ENCODE assay signal across 8 cellular contexts in genomic region chr5:115542076-115542475, GRCh38. TPM values are rescaled to one million over a fixed set of nuclear protein-coding genes. Genes with fewer than 3 reads are reported as not detected.
DNase-seq lines count a peak whose midpoint lies in the region; ATAC-seq and TF ChIP-seq lines count a peak whose summit lies in the region.

No MANE protein-coding gene starts in this region.

- DNase-seq in cardiac muscle cell (ENCODE audit: low read depth in 1 of 2, low spot score in 1 of 2) (peak in 1 of 2 donors; percentile 27), left ventricle myocardium superior (no peak), right lobe of liver (no peak), uterus (no peak), DMS79 treated with DMSO at 0.1 percent for 48 hours (lab: John Stamatoyannopoulos, UW) (no peak)
- DNase-seq in activated naive CD8-positive, alpha-beta T cell treated with anti-CD3 and anti-CD28 coated beads, Interleukin-2, amount 50 U/mL, for 24 hours = no peak
- no peak for DNase-seq in activated CD4-positive, alpha-beta T cell treated with anti-CD3 and anti-CD28 coated beads for 48 hours
- DNase-seq in effector CD8-positive, alpha-beta T cell (lab: John Stamatoyannopoulos, UW) = no peak

- H3K27ac Mint-ChIP-seq in activated naive CD8-positive, alpha-beta T cell treated with anti-CD3 and anti-CD28 coated beads, Interleukin-2, amount 50 U/mL, for 24 hours = no peak overlapping the region

- no peaks in the 10 kb centered on the region for H3K27me3 ChIP-seq in cardiac muscle cell
- no peaks in the 10 kb centered on the region for H3K27me3 ChIP-seq in right lobe of liver
- H3K27me3 ChIP-seq in uterus = no peaks in the 10 kb centered on the region

- H3K4me3 Mint-ChIP-seq in activated naive CD8-positive, alpha-beta T cell treated with anti-CD3 and anti-CD28 coated beads, Interleukin-2, amount 50 U/mL, for 24 hours = peak overlapping the region; percentile 95

- no peaks in the 10 kb centered on the region for H3K27me3 Mint-ChIP-seq in activated naive CD8-positive, alpha-beta T cell treated with anti-CD3 and anti-CD28 coated beads, Interleukin-2, amount 50 U/mL, for 24 hours

- H3K36me3 ChIP-seq in cardiac muscle cell (peaks cover 2% of the 10 kb centered on the region), right lobe of liver (no peaks in the 10 kb centered on the region), uterus (no peaks in the 10 kb centered on the region)

- TF ChIP-seq CTCF in cardiac muscle cell (IDR thresholded peaks at IDR 0.05; ENCODE audit: low read depth, low read length) = no peak
- no peak for TF ChIP-seq CTCF in right lobe of liver (IDR thresholded peaks at IDR 0.05)
- TF ChIP-seq CTCF in uterus (IDR thresholded peaks at IDR 0.05) = no peak

- peaks cover 14% of the 10 kb centered on the region for H3K9me3 Mint-ChIP-seq in activated naive CD8-positive, alpha-beta T cell treated with anti-CD3 and anti-CD28 coated beads, Interleukin-2, amount 50 U/mL, for 24 hours

- intact Hi-C loops in left ventricle myocardium superior (cut with micrococcal nuclease) = no loop called here
- intact Hi-C loops in right lobe of liver (cut with DNase I) = no loop called here
- intact Hi-C loops in uterus (cut with DNase I; ENCODE audit: low total_unique reads) = no loop called here

- no peaks in the 10 kb centered on the region for H3K9me3 ChIP-seq in cardiac muscle cell (ENCODE audit: low read depth)
- H3K9me3 ChIP-seq in right lobe of liver = no peaks in the 10 kb centered on the region
- peaks cover 0 to 8% of the 10 kb centered on the region in 2 donors for H3K9me3 ChIP-seq in uterus

- peaks cover 70% of the 10 kb centered on the region for H3K36me3 Mint-ChIP-seq in activated naive CD8-positive, alpha-beta T cell treated with anti-CD3 and anti-CD28 coated beads, Interleukin-2, amount 50 U/mL, for 24 hours (ENCODE audit: low read depth)

- 8% methylated on average over 3 of the region's 3 CpGs for WGBS in right lobe of liver (ENCODE audit: insufficient coverage, low coverage, low lambda C conversion rate, missing lambda C conversion rate)

- ATAC-seq in left ventricle myocardium superior (no peak), right lobe of liver (no peak)
- ATAC-seq in activated naive CD8-positive, alpha-beta T cell treated with anti-CD3 and anti-CD28 coated beads, Interleukin-2, amount 50 U/mL, for 24 hours = no peak

- peaks cover 38% of the 10 kb centered on the region for H3K4me1 ChIP-seq in cardiac muscle cell (ENCODE audit: low read depth)
- H3K4me1 ChIP-seq in right lobe of liver = peaks cover 0 to 60% (median 5%) of the 10 kb centered on the region in 4 donors
- peaks cover 4 to 13% of the 10 kb centered on the region in 2 donors for H3K4me1 ChIP-seq in uterus

- H3K4me3 ChIP-seq in cardiac muscle cell = peak overlapping the region; percentile 90
- H3K4me3 ChIP-seq in right lobe of liver = peak overlapping the region; percentile 62 to 78 (median 66)
- peak overlapping the region; percentile 66 to 68 for H3K4me3 ChIP-seq in uterus

- peak overlapping the region; percentile 94 for H3K27ac ChIP-seq in cardiac muscle cell
- H3K27ac ChIP-seq in right lobe of liver = peak overlapping the region; percentile 99
- H3K27ac ChIP-seq in uterus = peak overlapping the region; percentile 94 to 96

- peaks cover 59% of the 10 kb centered on the region for H3K4me1 Mint-ChIP-seq in activated naive CD8-positive, alpha-beta T cell treated with anti-CD3 and anti-CD28 coated beads, Interleukin-2, amount 50 U/mL, for 24 hours

- TF ChIP-seq POLR2A in right lobe of liver (IDR thresholded peaks at IDR 0.05) = no peak
- TF ChIP-seq POLR2A in uterus (IDR thresholded peaks at IDR 0.05) = no peak

RNA-seq across cellular contexts. Expression of gene FEM1C, which starts 2.5 kb away (rescaled TPM):
- 8.7 and 11.8 TPM in 2 replicates for total RNA-seq in cardiac muscle cell
- 7.2 and 9.2 TPM in 2 replicates for polyA plus RNA-seq in cardiac muscle cell
- 43.1 TPM for total RNA-seq in left ventricle myocardium superior
- total RNA-seq in right lobe of liver = 10 to 100 TPM in 4 of 6 experiments, 1 to 10 TPM in 2; 8.7 to 12.2 (median 11.0) TPM
- total RNA-seq in uterus = 10 to 100 TPM; 10.8 to 73.3 (median 22.4) TPM
